17 cellular contexts compared by ENCODE assay signal in the genomic region with DNA sequence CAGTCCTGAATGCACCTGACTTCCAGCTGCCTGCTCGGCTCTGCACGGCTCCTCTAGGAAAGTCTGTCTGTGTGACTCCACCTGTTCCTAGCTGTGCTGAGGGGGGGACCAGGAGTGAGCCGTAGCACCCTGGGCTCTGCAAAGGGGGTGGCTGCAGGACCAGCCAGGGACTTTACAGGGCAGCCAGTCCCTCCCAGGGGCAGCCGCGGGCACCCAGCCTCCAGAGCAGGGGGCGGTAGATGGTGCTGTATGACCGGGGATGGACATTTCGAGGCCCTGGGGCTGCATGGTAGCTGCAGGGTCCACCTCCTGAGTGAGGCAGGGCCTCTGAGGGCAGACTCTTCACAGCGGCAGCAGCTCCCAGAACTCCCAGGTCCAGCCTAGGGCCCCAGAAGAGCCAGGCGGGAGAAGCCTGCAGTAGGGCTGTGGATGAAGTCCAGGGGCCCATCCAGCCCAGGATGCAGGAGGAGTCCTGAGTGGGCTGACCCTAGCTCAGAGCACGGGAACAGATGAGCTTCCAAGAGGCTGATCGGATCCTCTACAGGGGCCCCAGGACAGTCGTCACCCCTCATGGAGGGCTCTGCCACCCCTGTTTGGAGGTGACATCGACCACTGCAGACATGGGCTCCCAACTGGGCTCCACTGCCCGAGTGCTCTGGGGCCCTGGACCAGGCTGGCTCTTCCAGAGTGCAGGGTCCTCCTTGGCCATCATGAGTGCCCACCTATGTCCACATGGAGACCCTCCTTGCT.
A peak's percentile ranks its signal among the peaks of the same experiment; 100 is the strongest.
DNase-seq lines count a peak whose midpoint lies in the region; ATAC-seq and TF ChIP-seq lines count a peak whose summit lies in the region.
"Had no signal": no experiment of that assay in that cellular context is flagged by ENCODE, and none has a peak within 500 bp of the region (broad histone marks: within the 10 kb centered on the region; RNA-seq: fewer than 3 reads in every experiment).

No MANE protein-coding gene starts in this region.

- H3K36me3 ChIP-seq in Panc1 (ENCODE audit: control insufficient read depth, insufficient read depth, low read length) (no peaks in the 10 kb centered on the region), neuronal stem cell (replicated peaks in 1 of 2; ENCODE audit: control insufficient read depth in 2 of 2, insufficient read depth in 2 of 2, low read length in 2 of 2) (no peaks in the 10 kb centered on the region)

- H3K4me3 ChIP-seq in Panc1 (ENCODE audit: low read depth in 2 of 2, low read length in 2 of 2) (no peak overlapping the region), neuronal stem cell (ENCODE audit: low read length in 2 of 2) (no peak overlapping the region)

- BruUV-seq in Panc1 (replicated peaks; lab: Mats Ljungman, UMichigan), result no TSS peak

- H4K91ac ChIP-seq in neuronal stem cell (ENCODE audit: low read depth, low read length, poor library complexity), result no peak overlapping the region

- TF ChIP-seq CTCF in Panc1 (IDR thresholded peaks at IDR 0.05) (no peak), glutamatergic neuron (IDR thresholded peaks at IDR 0.05; ENCODE audit: partially characterized antibody, unreplicated experiment) (no peak)

- no peaks in the 10 kb centered on the region for H3K79me1 ChIP-seq in neuronal stem cell (ENCODE audit: low read depth, low read length)

- H2AK5ac ChIP-seq in neuronal stem cell (ENCODE audit: low read depth, low read length), result peak overlapping the region; percentile 58

- H4K8ac ChIP-seq in neuronal stem cell (ENCODE audit: low read depth, low read length), result no peak overlapping the region

- peak overlapping the region; percentile 51 for H3K9ac ChIP-seq in neuronal stem cell (ENCODE audit: low read depth, low read length, poor library complexity)

- CTCF ChIA-PET in Panc1 (lab: Charles Lee), result interaction anchor here (0.6 kb wide), 2 partner anchors 96 to 180 kb away, joined by 4 to 10 read pairs; no protein-coding TSS in a partner anchor

- peak overlapping the region; percentile 44 for H3K27ac Mint-ChIP-seq in glutamatergic neuron (ENCODE audit: unreplicated experiment)
- H3K27ac Mint-ChIP-seq: HFFc6 had no signal

- intact Hi-C loops in Panc1 (cut with micrococcal nuclease; ENCODE audit: unreplicated experiment), result loop anchor here (5.0 kb wide), 2 partner anchors 97 to 327 kb away; no protein-coding TSS in a partner anchor

- peak; percentile 60 for DNase-seq in activated effector memory CD4-positive, alpha-beta T cell treated with anti-CD3 and anti-CD28 coated beads, Interleukin-2, amount 50 U/mL, for 16 hours
- DNase-seq in activated effector memory CD4-positive, alpha-beta T cell treated with Interleukin-2 at 50 U/mL for 16 hours, result no peak
- no peak for DNase-seq in Panc1 (ENCODE audit: low read depth, low spot score)
- no peak for DNase-seq in glutamatergic neuron
- DNase-seq in neuronal stem cell (ENCODE audit: low spot score), result no peak
- no peak for DNase-seq in amygdala (lab: John Stamatoyannopoulos, UW)
- DNase-seq in NCI-H2196 (lab: John Stamatoyannopoulos, UW; ENCODE audit: unreplicated experiment), result no peak
- DNase-seq: COR-L47; DMS153; HFFc6; MV-4-11; NCI-H1417 treated with DMSO at 0.1 percent for 48 hours; NCI-H2029 treated with DMSO at 0.1 percent for 48 hours; NK-92 treated with Interleukin-12 subunit alpha and Interleukin-12 subunit beta, amount 100 ng/mL, for 24 hours; OCI-M1 had no signal

- peaks cover 5% of the 10 kb centered on the region for H3K9me3 Mint-ChIP-seq in glutamatergic neuron (ENCODE audit: unreplicated experiment)

- in situ Hi-C loops in Panc1 (cut with HindIII; ENCODE audit: low pct_unique_long_range_greater_than_20kb, low sequenced_read_pairs), result no loop called here

- H3K27me3 ChIP-seq in Panc1 (ENCODE audit: control insufficient read depth, insufficient read depth, low read length), result no peaks in the 10 kb centered on the region
- H3K27me3 ChIP-seq in neuronal stem cell (ENCODE audit: control insufficient read depth in 3 of 3, insufficient read depth in 3 of 3, low read depth in 1 of 3, low read length in 3 of 3), result peaks cover 0 to 1% (median 0%) of the 10 kb centered on the region in 3 experiments

- H3K4ac ChIP-seq in neuronal stem cell (ENCODE audit: low read length), result no peak overlapping the region

- H2BK120ac ChIP-seq in neuronal stem cell (ENCODE audit: low read depth, low read length), result no peak overlapping the region

- no peak overlapping the region for H2BK15ac ChIP-seq in neuronal stem cell (ENCODE audit: low read length)

- H2BK5ac ChIP-seq in neuronal stem cell (ENCODE audit: low read length), result no peak overlapping the region

- no peak overlapping the region for H3K27ac ChIP-seq in Panc1 (ENCODE audit: low read length)
- no peak overlapping the region for H3K27ac ChIP-seq in neuronal stem cell (replicated peaks; ENCODE audit: low read length)
- H3K27ac ChIP-seq: RWPE1 had no signal

- ATAC-seq in Panc1 (peak; percentile 27; the same call in 1 of the 2 replicates), GM19467 (IDR thresholded peaks at IDR 0.05; ENCODE audit: unreplicated experiment) (no peak)

- peak overlapping the region; percentile 9 for H3K14ac ChIP-seq in neuronal stem cell (ENCODE audit: low read length)

- WGBS in neuronal stem cell (ENCODE audit: extremely low coverage in 2 of 2, insufficient read length in 2 of 2, insufficient replicate concordance in 1 of 2), 2 donors, result no CpG with 5 or more reads among the region's 15 CpGs

- H2BK12ac ChIP-seq in neuronal stem cell (ENCODE audit: low read length), result no peak overlapping the region

- H3K4me1 Mint-ChIP-seq in glutamatergic neuron (ENCODE audit: low read depth, unreplicated experiment), result peaks cover 17% of the 10 kb centered on the region

- no peak overlapping the region for H3K18ac ChIP-seq in neuronal stem cell (ENCODE audit: low read length)

- no peak overlapping the region for H3K23ac ChIP-seq in neuronal stem cell (ENCODE audit: low read depth, low read length, poor library complexity)

- no peak overlapping the region for H3K4me2 ChIP-seq in neuronal stem cell (ENCODE audit: insufficient read depth, low read length, poor library complexity, severe bottlenecking)

- peak overlapping the region; percentile 25 for H3K4me3 Mint-ChIP-seq in glutamatergic neuron (ENCODE audit: unreplicated experiment)
- H3K4me3 Mint-ChIP-seq: HFFc6 had no signal

- H3K27me3 Mint-ChIP-seq in glutamatergic neuron (ENCODE audit: unreplicated experiment), result peaks cover 5% of the 10 kb centered on the region

- POLR2A ChIA-PET in Panc1 (lab: Charles Lee), result no interaction called here

- H3K9me3 ChIP-seq in Panc1 (ENCODE audit: control insufficient read depth, insufficient read depth, low read depth, low read length) (no peaks in the 10 kb centered on the region), neuronal stem cell (replicated peaks in 1 of 2; ENCODE audit: control insufficient read depth in 2 of 2, insufficient read depth in 1 of 2, low read depth in 1 of 2, low read length in 2 of 2) (peaks cover 0 to 5% of the 10 kb centered on the region in 2 donors)

- no peak overlapping the region for H2AFZ ChIP-seq in neuronal stem cell (ENCODE audit: low read length)

- peaks cover 12% of the 10 kb centered on the region for H3K36me3 Mint-ChIP-seq in glutamatergic neuron (ENCODE audit: unreplicated experiment)

- no peaks in the 10 kb centered on the region for H3K4me1 ChIP-seq in Panc1 (ENCODE audit: control insufficient read depth, insufficient read depth, low read length)
- no peaks in the 10 kb centered on the region for H3K4me1 ChIP-seq in neuronal stem cell (ENCODE audit: control insufficient read depth in 2 of 2, insufficient read depth in 1 of 2, low read depth in 1 of 2, low read length in 2 of 2)
